In genomic region chr12:5548152-5548933, GRCh38 we compare ENCODE assay signal across 17 cellular contexts.
"Had no signal": no experiment of that assay in that cellular context is flagged by ENCODE, and none has a peak within 500 bp of the region (broad histone marks: within the 10 kb centered on the region; RNA-seq: fewer than 3 reads in every experiment).

No MANE protein-coding gene starts in this region.

- H3K36me3 ChIP-seq: adrenal gland, heart left ventricle, ovary, sigmoid colon, spleen, upper lobe of left lung had no signal

- H3K27ac ChIP-seq: adrenal gland, heart left ventricle, ovary, psoas muscle, sigmoid colon, spleen, testis, upper lobe of left lung had no signal

- H3K4me3 ChIP-seq: adrenal gland, heart left ventricle, ovary, psoas muscle, sigmoid colon, spleen, testis, upper lobe of left lung had no signal

- H3K4me1 ChIP-seq: adrenal gland, heart left ventricle, psoas muscle, sigmoid colon, spleen, testis, upper lobe of left lung had no signal

- DNase-seq: activated CD4-positive, alpha-beta T cell treated with anti-CD3 and anti-CD28 coated beads, Interleukin-2, amount 50 U/mL, for 1 hour; activated CD8-positive, alpha-beta memory T cell treated with anti-CD3 and anti-CD28 coated beads for 24 hours; activated CD8-positive, alpha-beta memory T cell treated with anti-CD3 and anti-CD28 coated beads, Interleukin-2, amount 50 U/mL, for 48 hours; activated gamma-delta T cell; activated T-cell treated with anti-CD3 and anti-CD28 coated beads, Interleukin-2, amount 50 U/mL, for 72 hours; adrenal gland; heart left ventricle; naive thymus-derived CD4-positive, alpha-beta T cell; ovary; psoas muscle; sigmoid colon; spleen; stimulated activated CD4-positive, alpha-beta T cell treated with anti-CD3 and anti-CD28 coated beads, Interleukin-4, amount 100 ng/mL, for 4 hours; testis; upper lobe of left lung had no signal

- H3K9me3 ChIP-seq: adrenal gland, ovary, testis had no signal

- ATAC-seq: activated CD4-positive, CD25-positive, alpha-beta regulatory T cell treated with anti-CD3 and anti-CD28 coated beads, Interleukin-2, amount 50 U/mL, for 24 hours; activated T-cell treated with anti-CD3 and anti-CD28 coated beads, Interleukin-2, amount 50 U/mL, for 72 hours; heart left ventricle; psoas muscle; stimulated activated memory B cell treated with anti-CD40 and anti-IgM and Interleukin-4, amounts not matched to agents 10 μg/mL and 1 μg/mL and 100 μg/mL, for 72 hours had no signal

- H3K27me3 ChIP-seq: adrenal gland, heart left ventricle, ovary, sigmoid colon, testis, upper lobe of left lung had no signal
